8 cellular contexts compared by ENCODE assay signal in genomic region chr5:33936004-33936380, GRCh38. TPM values are rescaled to one million over a fixed set of nuclear protein-coding genes. Genes with fewer than 3 reads are reported as not detected.
A peak's percentile ranks its signal among the peaks of the same experiment; 100 is the strongest.
DNase-seq lines count a peak whose midpoint lies in the region; ATAC-seq and TF ChIP-seq lines count a peak whose summit lies in the region.

No MANE protein-coding gene starts in this region.

- no peak for TF ChIP-seq CTCF in foreskin fibroblast (IDR thresholded peaks at IDR 0.05; ENCODE audit: low read depth, low read length)
- peak; percentile 13 to 37 (median 25) for TF ChIP-seq CTCF in uterus (IDR thresholded peaks at IDR 0.05)

- no peaks in the 10 kb centered on the region for H3K79me1 ChIP-seq in neuronal stem cell (ENCODE audit: low read depth, low read length)

- TF ChIP-seq POLR2A in uterus (IDR thresholded peaks at IDR 0.05) = no peak

- H3K27me3 ChIP-seq in neuronal stem cell (ENCODE audit: control insufficient read depth in 3 of 3, insufficient read depth in 3 of 3, low read depth in 1 of 3, low read length in 3 of 3) (peaks cover 0 to 14% (median 14%) of the 10 kb centered on the region in 3 experiments), uterus (peaks cover 8 to 23% of the 10 kb centered on the region in 2 donors)

- H3K4me3 ChIP-seq in foreskin fibroblast (ENCODE audit: low read depth in 1 of 2, low read length in 2 of 2) = peak overlapping the region; percentile 53 to 58
- peak overlapping the region; percentile 42 to 72 for H3K4me3 ChIP-seq in neuronal stem cell (ENCODE audit: low read length in 2 of 2)
- H3K4me3 ChIP-seq in uterus = no peak overlapping the region

- intact Hi-C loops in uterus (cut with DNase I; ENCODE audit: low total_unique reads) = loop anchor here (10.0 kb wide), 1 partner anchor 491 kb away; the partner anchor contains the start of gene TARS1

- no peak overlapping the region for H2BK120ac ChIP-seq in neuronal stem cell (ENCODE audit: low read depth, low read length)

- no peak overlapping the region for H2AK5ac ChIP-seq in neuronal stem cell (ENCODE audit: low read depth, low read length)

- DNase-seq in NCI-H1417 (lab: John Stamatoyannopoulos, UW) (peak; percentile 60 to 80 (median 67)), NCI-H1417 treated with DMSO at 0.1 percent for 48 hours (lab: John Stamatoyannopoulos, UW) (no peak), NCI-H1048 (lab: John Stamatoyannopoulos, UW) (peak; percentile 55), foreskin fibroblast (peak; percentile 47 to 87), neuronal stem cell (ENCODE audit: low spot score) (peak; percentile 80), uterus (peak in 1 of 2 donors; percentile 32)
- peak; percentile 29 for DNase-seq in activated T-cell treated with anti-CD3 and anti-CD28 coated beads, Interleukin-2, amount 50 U/mL, for 1 hour

- WGBS in neuronal stem cell (ENCODE audit: extremely low coverage in 2 of 2, insufficient read length in 2 of 2, insufficient replicate concordance in 1 of 2), 2 donors = no CpG with 5 or more reads among the region's 30 CpGs

- no peak overlapping the region for H2BK15ac ChIP-seq in neuronal stem cell (ENCODE audit: low read length)

- no peak overlapping the region for H3K4ac ChIP-seq in neuronal stem cell (ENCODE audit: low read length)

- H2BK12ac ChIP-seq in neuronal stem cell (ENCODE audit: low read length) = no peak overlapping the region

- H3K4me2 ChIP-seq in neuronal stem cell (ENCODE audit: insufficient read depth, low read length, poor library complexity, severe bottlenecking) = peak overlapping the region; percentile 95

- H3K14ac ChIP-seq in neuronal stem cell (ENCODE audit: low read length) = no peak overlapping the region

- H2AFZ ChIP-seq in neuronal stem cell (ENCODE audit: low read length) = peak overlapping the region; percentile 77

- no peak overlapping the region for H2BK5ac ChIP-seq in neuronal stem cell (ENCODE audit: low read length)

- H3K36me3 ChIP-seq in neuronal stem cell (replicated peaks in 1 of 2; ENCODE audit: control insufficient read depth in 2 of 2, insufficient read depth in 2 of 2, low read length in 2 of 2) = no peaks in the 10 kb centered on the region
- H3K36me3 ChIP-seq in uterus = no peaks in the 10 kb centered on the region

- H3K4me1 ChIP-seq in neuronal stem cell (ENCODE audit: control insufficient read depth in 2 of 2, insufficient read depth in 1 of 2, low read depth in 1 of 2, low read length in 2 of 2) (peaks cover 3 to 6% of the 10 kb centered on the region in 2 donors), uterus (peaks cover 0 to 7% of the 10 kb centered on the region in 2 donors)

- no peak overlapping the region for H4K8ac ChIP-seq in neuronal stem cell (ENCODE audit: low read depth, low read length)

- no peak overlapping the region for H3K23ac ChIP-seq in neuronal stem cell (ENCODE audit: low read depth, low read length, poor library complexity)

- H3K27ac ChIP-seq in neuronal stem cell (replicated peaks; ENCODE audit: low read length) = no peak overlapping the region
- H3K27ac ChIP-seq in uterus = no peak overlapping the region

- no peak overlapping the region for H4K91ac ChIP-seq in neuronal stem cell (ENCODE audit: low read depth, low read length, poor library complexity)

- H3K9ac ChIP-seq in neuronal stem cell (ENCODE audit: low read depth, low read length, poor library complexity) = no peak overlapping the region

- no peak overlapping the region for H3K18ac ChIP-seq in neuronal stem cell (ENCODE audit: low read length)

- no peak for ATAC-seq in HG02885 (IDR thresholded peaks at IDR 0.05; ENCODE audit: poor library complexity, unreplicated experiment)

- H3K9me3 ChIP-seq in neuronal stem cell (replicated peaks in 1 of 2; ENCODE audit: control insufficient read depth in 2 of 2, insufficient read depth in 1 of 2, low read depth in 1 of 2, low read length in 2 of 2) (no peaks in the 10 kb centered on the region), uterus (no peaks in the 10 kb centered on the region)

RNA-seq across cellular contexts. Expression of gene RXFP3, which starts 0.2 kb away (rescaled TPM):
- not detected for polyA plus RNA-seq in neuronal stem cell (2013, experiment 1 of 2)
- polyA plus RNA-seq in neuronal stem cell (2013, experiment 2 of 2) = not detected
- not detected for total RNA-seq in uterus

RNA-seq across cellular contexts. Expression of gene ADAMTS12, which starts 44.2 kb away (rescaled TPM):
- polyA plus RNA-seq in neuronal stem cell (2013, experiment 1 of 2) = 11.1 TPM
- 10.7 TPM for polyA plus RNA-seq in neuronal stem cell (2013, experiment 2 of 2)
- 10 to 100 TPM in 2 of 4 donors, 1 to 10 TPM in 1, under 1 TPM in 1; 0.51 to 37.5 (median 15.6) TPM for total RNA-seq in uterus

RNA-seq across cellular contexts. Expression of gene SLC45A2, which starts 48.5 kb away (rescaled TPM):
- polyA plus RNA-seq in neuronal stem cell (2013, experiment 1 of 2) = 0.01 TPM
- not detected for polyA plus RNA-seq in neuronal stem cell (2013, experiment 2 of 2)
- under 1 TPM in 1 of 4 donors, not detected in 3; 0.58 TPM for total RNA-seq in uterus

Comparison
In these comparisons a context has a peak if more than half of its experiments do, and no peak if none do; other contexts are left out.
1. H3K4me3 ChIP-seq: peak in foreskin fibroblast (2 of 2) and neuronal stem cell (2 of 2); none in uterus (0 of 2).